8 cellular contexts compared by ENCODE assay signal in the genomic region with DNA sequence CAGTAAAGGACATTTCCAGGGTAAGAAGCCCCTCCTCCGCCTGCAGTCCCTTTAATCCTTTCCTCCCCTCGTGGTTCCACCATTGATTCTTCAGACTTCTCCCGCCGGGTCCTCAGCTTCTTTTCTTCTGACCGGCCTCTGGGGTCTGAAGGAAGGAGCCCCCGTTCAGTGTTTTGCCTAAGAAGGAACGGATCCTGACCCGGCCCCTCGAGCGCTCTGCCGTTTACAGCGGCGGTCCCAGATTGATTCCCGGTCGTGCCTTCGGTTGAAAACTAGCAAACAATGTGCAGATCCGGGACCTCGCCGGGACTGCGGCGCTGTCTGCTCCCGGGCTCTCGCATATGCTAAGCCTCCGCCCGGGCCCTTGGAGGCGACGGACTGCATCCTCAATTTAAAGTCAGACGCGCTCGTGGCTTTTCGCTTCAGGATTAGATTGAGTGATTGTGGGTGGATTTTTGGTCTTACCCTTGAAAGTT. TPM values are rescaled to one million over a fixed set of nuclear protein-coding genes. Genes with fewer than 3 reads are reported as not detected.
DNase-seq lines count a peak whose midpoint lies in the region; ATAC-seq, FAIRE-seq and TF ChIP-seq lines count a peak whose summit lies in the region.

No MANE protein-coding gene starts in this region.

- peak overlapping the region; percentile 99 for H3K4me2 ChIP-seq in endothelial cell of umbilical vein (ENCODE audit: insufficient read depth, low read length)

- H3K27me3 ChIP-seq in endothelial cell of umbilical vein (ENCODE audit: control insufficient read depth in 2 of 2, insufficient read depth in 2 of 2, low read length in 2 of 2) = no peaks in the 10 kb centered on the region

- H3K36me3 ChIP-seq in endothelial cell of umbilical vein (ENCODE audit: control insufficient read depth in 2 of 2, extremely low read depth in 1 of 2, insufficient read depth in 2 of 2, low read length in 2 of 2) = peaks cover 0 to 2% of the 10 kb centered on the region in 2 experiments
- peaks cover 45% of the 10 kb centered on the region for H3K36me3 ChIP-seq in mesodermal cell (ENCODE audit: control insufficient read depth, insufficient read depth, low read length)

- DNase-seq in Calu3 (peak; percentile 41), NCI-H524 treated with DMSO at 0.1 percent for 48 hours (lab: John Stamatoyannopoulos, UW) (peak; percentile 45), endothelial cell of umbilical vein (ENCODE audit: low read depth, low spot score) (peak; percentile 69)
- DNase-seq in activated CD8-positive, alpha-beta memory T cell treated with anti-CD3 and anti-CD28 coated beads, Interleukin-2, amount 50 U/mL, for 24 hours (ENCODE audit: extremely low read depth) = peak; percentile 2
- peak; percentile 20 for DNase-seq in stimulated activated CD8-positive, alpha-beta memory T cell treated with anti-CD3 and anti-CD28 coated beads, Interleukin-15, amount 100 ng/mL, for 24 hours (ENCODE audit: low read depth)

- H3K9me3 Mint-ChIP-seq in Calu3 (ENCODE audit: low read depth, unreplicated experiment) = no peaks in the 10 kb centered on the region

- BruUV-seq in Calu3 (replicated peaks; lab: Mats Ljungman, UMichigan) (no TSS peak), endothelial cell of umbilical vein (replicated peaks; lab: Mats Ljungman, UMichigan) (TSS peak; percentile 59)

- dilution Hi-C loops in endothelial cell of umbilical vein (cut with MboI; ENCODE audit: extremely low pct_ligation_motif_present, low sequenced_read_pairs) = no loop called here

- intact Hi-C loops in Calu3 (cut with micrococcal nuclease; ENCODE audit: unreplicated experiment) = no loop called here
- intact Hi-C loops in endothelial cell of umbilical vein (cut with micrococcal nuclease) = loop anchor here (1.0 to 5.0 kb wide), 7 partner anchors 58 to 724 kb away; a partner anchor contains a TSS

- H3K27me3 Mint-ChIP-seq in Calu3 (ENCODE audit: unreplicated experiment) = no peaks in the 10 kb centered on the region

- peaks cover 17% of the 10 kb centered on the region for H3K4me1 ChIP-seq in endothelial cell of umbilical vein (ENCODE audit: control insufficient read depth, extremely low read depth, insufficient read depth, low read length)
- no peaks in the 10 kb centered on the region for H3K4me1 ChIP-seq in mesodermal cell (ENCODE audit: control insufficient read depth, insufficient read depth, low read length, poor library complexity, severe bottlenecking)

- no peaks in the 10 kb centered on the region for H4K20me1 ChIP-seq in endothelial cell of umbilical vein (replicated peaks; ENCODE audit: control insufficient read depth, extremely low read depth, insufficient read depth, low read length)

- H3K4me3 ChIP-seq in endothelial cell of umbilical vein (replicated peaks in 1 of 3; ENCODE audit: insufficient read depth in 1 of 3, low read depth in 1 of 3, low read length in 3 of 3) (peak overlapping the region; percentile 93 to 100 (median 98)), mesodermal cell (ENCODE audit: extremely low read depth, insufficient read depth, low read length, poor library complexity, severe bottlenecking) (peak overlapping the region; percentile 86)

- H3K4me3 Mint-ChIP-seq in Calu3 (ENCODE audit: low read depth, unreplicated experiment) = peak overlapping the region; percentile 94

- peaks cover 83% of the 10 kb centered on the region for H3K79me2 ChIP-seq in endothelial cell of umbilical vein (ENCODE audit: control insufficient read depth, insufficient read depth, low read length)

- TF ChIP-seq POLR2A in endothelial cell of umbilical vein (IDR thresholded peaks at IDR 0.05; ENCODE audit: low read depth, low read length) = no peak

- H3K27ac ChIP-seq in endothelial cell of umbilical vein (ENCODE audit: insufficient read depth, low read depth, low read length) (peak overlapping the region; percentile 54), mesodermal cell (ENCODE audit: low read depth, low read length, severe bottlenecking) (peak overlapping the region; percentile 91)

- H3K9me3 ChIP-seq in endothelial cell of umbilical vein (replicated peaks; ENCODE audit: control insufficient read depth, insufficient read depth, low read length) (no peaks in the 10 kb centered on the region), mesodermal cell (ENCODE audit: control insufficient read depth, low read length) (no peaks in the 10 kb centered on the region)

- CTCF ChIA-PET in Calu3 (lab: Charles Lee) (no interaction called here), endothelial cell of umbilical vein (lab: Charles Lee) (interaction anchor here (1.2 to 2.4 kb wide), 3 partner anchors 80 to 371 kb away, joined by 3 to 9 read pairs (median 5); no protein-coding TSS in a partner anchor)

- peak overlapping the region; percentile 80 for H2AFZ ChIP-seq in endothelial cell of umbilical vein (ENCODE audit: low read depth, low read length)

- FAIRE-seq in endothelial cell of umbilical vein (lab: Jason Lieb, UNC) = peak; percentile 37

- 0% methylated on average over 15 to 24 of the region's 31 CpGs for WGBS in mesodermal cell (ENCODE audit: insufficient coverage in 2 of 2), 2 experiments

- H3K9me1 ChIP-seq in endothelial cell of umbilical vein (replicated peaks; ENCODE audit: control insufficient read depth, extremely low read depth, insufficient read depth, low read length) = no peaks in the 10 kb centered on the region

- TF ChIP-seq CTCF in Calu3 (IDR thresholded peaks at IDR 0.05; ENCODE audit: unreplicated experiment) (no peak), endothelial cell of umbilical vein (IDR thresholded peaks at IDR 0.05; ENCODE audit: extremely low read depth in 1 of 2, insufficient read depth in 1 of 2, low read depth in 1 of 2, low read length in 2 of 2) (no peak)

- peaks cover 31% of the 10 kb centered on the region for H3K36me3 Mint-ChIP-seq in Calu3 (ENCODE audit: insufficient read depth, unreplicated experiment)

- H3K9ac ChIP-seq in endothelial cell of umbilical vein (replicated peaks; ENCODE audit: extremely low read depth, insufficient read depth, low read length) = peak overlapping the region; percentile 78

- ATAC-seq in HG02571 (IDR thresholded peaks at IDR 0.05; ENCODE audit: unreplicated experiment) (peak; percentile 18), HG03108 (IDR thresholded peaks at IDR 0.05; ENCODE audit: unreplicated experiment) (no peak)

- H3K27ac Mint-ChIP-seq in Calu3 (ENCODE audit: unreplicated experiment) = peak overlapping the region; percentile 91

- peaks cover 35% of the 10 kb centered on the region for H3K4me1 Mint-ChIP-seq in Calu3 (ENCODE audit: low read depth, unreplicated experiment)

- POLR2A ChIA-PET in endothelial cell of umbilical vein (lab: Charles Lee) = no interaction called here

TF ChIP-seq in endothelial cell of umbilical vein, 7 proteins besides CTCF, POLR2A, EP300 and RAD21:
- no peak for TF ChIP-seq MYC (IDR thresholded peaks at IDR 0.05; ENCODE audit: low read depth, low read length)
- TF ChIP-seq, protein P1, sequence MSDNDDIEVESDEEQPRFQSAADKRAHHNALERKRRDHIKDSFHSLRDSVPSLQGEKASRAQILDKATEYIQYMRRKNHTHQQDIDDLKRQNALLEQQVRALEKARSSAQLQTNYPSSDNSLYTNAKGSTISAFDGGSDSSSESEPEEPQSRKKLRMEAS (IDR thresholded peaks at IDR 0.05; ENCODE audit: insufficient read depth, insufficient read length) = no peak
- TF ChIP-seq GATA2 (IDR thresholded peaks at IDR 0.05; ENCODE audit: insufficient read depth, insufficient read length, low read depth, low read length) = no peak
- no peak for TF ChIP-seq EZH2 (IDR thresholded peaks at IDR 0.05; ENCODE audit: borderline replicate concordance, low read depth, low read length, severe bottlenecking)
- no peak for TF ChIP-seq FOS (IDR thresholded peaks at IDR 0.05; ENCODE audit: borderline replicate concordance, insufficient read depth, low read length)
- TF ChIP-seq POLR2AphosphoS5 (IDR thresholded peaks at IDR 0.05; ENCODE audit: insufficient read depth, low read depth, low read length) = no peak
- no peak for TF ChIP-seq JUN (IDR thresholded peaks at IDR 0.05; ENCODE audit: borderline replicate concordance, insufficient read depth, insufficient read length, low read depth)

RNA-seq across cellular contexts. Expression of a gene that starts 0.5 kb away (rescaled TPM):
- total RNA-seq in Calu3 (2022) (22.0 and 28.4 TPM in 2 replicates), endothelial cell of umbilical vein (35.8 and 39.7 TPM in 2 replicates)
- 2.6 and 3.7 TPM in 2 replicates for polyA plus RNA-seq in endothelial cell of umbilical vein
- polyA plus RNA-seq in endothelial cell of umbilical vein (2011; cell fraction: cytosol; rRNA removed) = 7.7 TPM in 2 replicates
- 7.9 and 14.4 TPM in 2 replicates for polyA plus RNA-seq in endothelial cell of umbilical vein (2011; cell fraction: nucleus; rRNA removed)
- polyA plus RNA-seq in endothelial cell of umbilical vein (2012) = 13.0 and 35.6 TPM in 2 replicates
- polyA minus RNA-seq in endothelial cell of umbilical vein = 3.9 and 4.9 TPM in 2 replicates
- 14.4 TPM for polyA minus RNA-seq in endothelial cell of umbilical vein (2011; cell fraction: cytosol; rRNA and poly(A)+ RNA removed)
- polyA minus RNA-seq in endothelial cell of umbilical vein (2011; cell fraction: nucleus; rRNA and poly(A)+ RNA removed) = 6.1 and 12.4 TPM in 2 replicates
- polyA plus RNA-seq in mesodermal cell (2013, experiment 1 of 2) = 45.8 TPM
- 46.7 TPM for polyA plus RNA-seq in mesodermal cell (2013, experiment 2 of 2)

RNA-seq across cellular contexts. Expression of a gene that starts 0.6 kb away (rescaled TPM):
- total RNA-seq in Calu3 (2022) (17.3 and 19.1 TPM in 2 replicates), endothelial cell of umbilical vein (17.1 and 21.6 TPM in 2 replicates)
- polyA plus RNA-seq in endothelial cell of umbilical vein = 4.7 and 7.1 TPM in 2 replicates
- polyA plus RNA-seq in endothelial cell of umbilical vein (2011; cell fraction: cytosol; rRNA removed) = 5.2 and 5.5 TPM in 2 replicates
- polyA plus RNA-seq in endothelial cell of umbilical vein (2011; cell fraction: nucleus; rRNA removed) = 17.0 and 25.6 TPM in 2 replicates
- 9.8 and 10.4 TPM in 2 replicates for polyA plus RNA-seq in endothelial cell of umbilical vein (2012)
- 4.7 and 5.0 TPM in 2 replicates for polyA minus RNA-seq in endothelial cell of umbilical vein
- polyA minus RNA-seq in endothelial cell of umbilical vein (2011; cell fraction: cytosol; rRNA and poly(A)+ RNA removed) = 6.6 TPM
- 8.4 and 12.6 TPM in 2 replicates for polyA minus RNA-seq in endothelial cell of umbilical vein (2011; cell fraction: nucleus; rRNA and poly(A)+ RNA removed)
- 17.2 TPM for polyA plus RNA-seq in mesodermal cell (2013, experiment 1 of 2)
- 13.1 TPM for polyA plus RNA-seq in mesodermal cell (2013, experiment 2 of 2)

RNA-seq across cellular contexts. Expression of a gene that starts 57.3 kb away (rescaled TPM):
- 3.0 and 3.2 TPM in 2 replicates for total RNA-seq in Calu3 (2022)
- total RNA-seq in endothelial cell of umbilical vein = 0.53 and 1.4 TPM in 2 replicates
- polyA plus RNA-seq in endothelial cell of umbilical vein = 0.19 and 0.33 TPM in 2 replicates
- 0.15 and 0.17 TPM in 2 replicates for polyA plus RNA-seq in endothelial cell of umbilical vein (2011; cell fraction: cytosol; rRNA removed)
- polyA plus RNA-seq in endothelial cell of umbilical vein (2011; cell fraction: nucleus; rRNA removed) = 0.67 and 0.84 TPM in 2 replicates
- polyA plus RNA-seq in endothelial cell of umbilical vein (2012) = 0.20 and 0.35 TPM in 2 replicates
- polyA minus RNA-seq in endothelial cell of umbilical vein = 2.5 and 4.0 TPM in 2 replicates
- 1.6 TPM for polyA minus RNA-seq in endothelial cell of umbilical vein (2011; cell fraction: cytosol; rRNA and poly(A)+ RNA removed)
- polyA minus RNA-seq in endothelial cell of umbilical vein (2011; cell fraction: nucleus; rRNA and poly(A)+ RNA removed) = 1.6 and 3.3 TPM in 2 replicates
- 4.3 TPM for polyA plus RNA-seq in mesodermal cell (2013, experiment 1 of 2)
- 2.9 TPM for polyA plus RNA-seq in mesodermal cell (2013, experiment 2 of 2)

Comparison
In these comparisons a context has a peak if more than half of its experiments do, and no peak if none do; other contexts are left out.
1. DNase-seq: peak in every context shown above with its lines; median percentile 69 in endothelial cell of umbilical vein; 45 in NCI-H524 treated with DMSO at 0.1 percent for 48 hours; 41 in Calu3; 20 in stimulated activated CD8-positive, alpha-beta memory T cell treated with anti-CD3 and anti-CD28 coated beads, Interleukin-15, amount 100 ng/mL, for 24 hours; 2 in activated CD8-positive, alpha-beta memory T cell treated with anti-CD3 and anti-CD28 coated beads, Interleukin-2, amount 50 U/mL, for 24 hours.